In the genomic region with DNA sequence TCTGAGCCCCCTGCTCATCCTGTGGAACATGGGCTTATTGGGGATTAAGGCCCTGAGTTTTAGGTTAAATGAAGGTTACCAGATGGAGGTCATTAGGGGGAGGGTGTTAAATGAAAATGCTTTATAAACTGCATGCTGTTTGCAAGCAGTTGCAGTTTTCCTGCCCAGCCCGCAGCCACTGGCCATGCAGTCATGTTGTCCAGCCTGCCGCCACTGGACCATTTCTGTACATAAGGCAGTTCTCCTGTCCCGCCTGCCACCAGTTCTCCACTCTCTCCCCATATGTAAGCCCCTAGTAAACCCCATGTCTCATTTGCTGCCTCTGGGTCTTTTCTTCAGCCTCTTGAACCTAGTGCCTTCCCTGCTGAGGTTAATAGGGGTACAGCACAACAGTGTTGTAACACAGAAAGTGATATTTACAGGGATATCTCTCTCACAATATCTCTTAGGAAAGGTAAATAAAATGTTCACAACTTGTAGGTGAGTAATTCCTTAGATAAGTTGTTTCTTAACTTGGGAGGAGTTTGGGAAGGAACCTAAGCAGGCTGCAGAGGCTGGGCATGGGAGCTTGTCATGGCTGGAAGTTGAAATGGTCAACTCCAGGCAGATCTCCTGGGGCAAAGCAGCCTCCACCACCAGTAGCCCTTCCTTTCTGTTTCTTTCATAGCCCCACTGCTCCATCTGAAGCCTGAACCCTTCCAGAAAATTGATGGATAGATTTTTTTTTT, we compare ENCODE assay signal across 23 cellular contexts.
DNase-seq lines count a peak whose midpoint lies in the region; ATAC-seq and TF ChIP-seq lines count a peak whose summit lies in the region.
"Had no signal": no experiment of that assay in that cellular context is flagged by ENCODE, and none has a peak within 500 bp of the region (broad histone marks: within the 10 kb centered on the region; RNA-seq: fewer than 3 reads in every experiment).

No MANE protein-coding gene starts in this region.

- H3K36me3 ChIP-seq in endodermal cell (ENCODE audit: control insufficient read depth, insufficient read depth, low read length) = no peaks in the 10 kb centered on the region
- H3K36me3 ChIP-seq in thoracic aorta = no peaks in the 10 kb centered on the region
- H3K36me3 ChIP-seq: adrenal gland, neural progenitor cell, right lobe of liver had no signal

- H3K36me3 Mint-ChIP-seq in endodermal cell (ENCODE audit: low read depth) (no peaks in the 10 kb centered on the region), nephron progenitor cell (ENCODE audit: low read depth) (peaks cover 16% of the 10 kb centered on the region)
- peaks cover 0 to 5% of the 10 kb centered on the region in 2 donors for H3K36me3 Mint-ChIP-seq in activated naive CD4-positive, alpha-beta T cell treated with anti-CD3 and anti-CD28 coated beads, Interleukin-2, amount 50 U/mL, for 72 hours
- H3K36me3 Mint-ChIP-seq: neural progenitor cell had no signal

- DNase-seq in NCI-H82 treated with DMSO at 0.1 percent for 48 hours (lab: John Stamatoyannopoulos, UW; ENCODE audit: unreplicated experiment) (peak; percentile 43), endodermal cell (no peak), nephron progenitor cell (no peak), thoracic aorta (ENCODE audit: low spot score) (no peak), islet precursor cell (no peak), sciatic nerve (ENCODE audit: low spot score) (no peak)
- DNase-seq in activated naive CD4-positive, alpha-beta T cell treated with anti-CD3 and anti-CD28 coated beads, Interleukin-2, amount 50 U/mL, for 72 hours (ENCODE audit: low spot score in 2 of 2) = no peak
- DNase-seq: activated CD4-positive, alpha-beta T cell treated with anti-CD3 and anti-CD28 coated beads, Interleukin-2, amount 10 ng/mL, durations not matched to agents 7 days and 5 days; activated gamma-delta T cell treated with Interleukin-2 at 50 U/mL for 16 hours; caudate nucleus; CD4-positive, alpha-beta memory T cell; DMS53; dorsolateral prefrontal cortex; left cardiac atrium; midbrain; NCI-H1417 treated with DMSO at 0.1 percent for 48 hours; right lobe of liver; T-helper 1 cell had no signal

- H3K9me3 ChIP-seq in endodermal cell (ENCODE audit: control insufficient read depth, low read length) = no peaks in the 10 kb centered on the region
- H3K9me3 ChIP-seq in thoracic aorta = no peaks in the 10 kb centered on the region
- H3K9me3 ChIP-seq: adrenal gland, right lobe of liver had no signal

- WGBS in endodermal cell (ENCODE audit: insufficient coverage in 1 of 2, insufficient read length in 1 of 2), 2 experiments = 95 to 100% methylated on average over 2 to 3 of the region's 3 CpGs

- H3K4me3 Mint-ChIP-seq in endodermal cell = no peak overlapping the region
- no peak overlapping the region for H3K4me3 Mint-ChIP-seq in nephron progenitor cell
- H3K4me3 Mint-ChIP-seq: activated CD4-positive, alpha-beta T cell treated with anti-CD3 and anti-CD28 coated beads, Interleukin-2, amount 10 ng/mL, durations not matched to agents 7 days and 5 days; CD4-positive, alpha-beta memory T cell; HFFc6; neural progenitor cell had no signal

- H3K27ac Mint-ChIP-seq in endodermal cell (no peak overlapping the region), nephron progenitor cell (peak overlapping the region; percentile 17)
- H3K27ac Mint-ChIP-seq in activated naive CD4-positive, alpha-beta T cell treated with anti-CD3 and anti-CD28 coated beads, Interleukin-2, amount 50 U/mL, for 72 hours = no peak overlapping the region
- H3K27ac Mint-ChIP-seq: activated CD4-positive, alpha-beta T cell treated with anti-CD3 and anti-CD28 coated beads, Interleukin-2, amount 10 ng/mL, durations not matched to agents 7 days and 5 days; CD4-positive, alpha-beta memory T cell; HFFc6; neural progenitor cell had no signal

- H3K9me3 Mint-ChIP-seq in endodermal cell (no peaks in the 10 kb centered on the region), nephron progenitor cell (no peaks in the 10 kb centered on the region)
- peaks cover 0 to 5% of the 10 kb centered on the region in 2 donors for H3K9me3 Mint-ChIP-seq in activated naive CD4-positive, alpha-beta T cell treated with anti-CD3 and anti-CD28 coated beads, Interleukin-2, amount 50 U/mL, for 72 hours
- H3K9me3 Mint-ChIP-seq: activated CD4-positive, alpha-beta T cell treated with anti-CD3 and anti-CD28 coated beads, Interleukin-2, amount 10 ng/mL, durations not matched to agents 7 days and 5 days; CD4-positive, alpha-beta memory T cell; HFFc6; neural progenitor cell had no signal

- H3K4me1 ChIP-seq in endodermal cell (ENCODE audit: control insufficient read depth, insufficient read depth, low read length) (peaks cover 9% of the 10 kb centered on the region), thoracic aorta (ENCODE audit: control insufficient read depth in 1 of 2, low read depth in 2 of 2) (peaks cover 37 to 72% of the 10 kb centered on the region in 2 donors)
- H3K4me1 ChIP-seq: adrenal gland, neural progenitor cell, right lobe of liver had no signal

- no peak overlapping the region for H3K27ac ChIP-seq in endodermal cell (ENCODE audit: low read depth, low read length)
- peak overlapping the region; percentile 83 to 91 for H3K27ac ChIP-seq in thoracic aorta
- H3K27ac ChIP-seq: adrenal gland, dorsolateral prefrontal cortex, neural progenitor cell, right lobe of liver had no signal

- H3K4me1 Mint-ChIP-seq in endodermal cell (peaks cover 19% of the 10 kb centered on the region), nephron progenitor cell (peaks cover 26% of the 10 kb centered on the region)

- no peaks in the 10 kb centered on the region for H3K27me3 ChIP-seq in endodermal cell (ENCODE audit: control insufficient read depth, insufficient read depth, low read length, poor library complexity, severe bottlenecking)
- no peaks in the 10 kb centered on the region for H3K27me3 ChIP-seq in thoracic aorta (replicated peaks; ENCODE audit: insufficient read depth)
- H3K27me3 ChIP-seq: adrenal gland, dorsolateral prefrontal cortex, neural progenitor cell, right lobe of liver had no signal

- H3K4me3 ChIP-seq in endodermal cell (ENCODE audit: low read length) = peak overlapping the region; percentile 0
- peak overlapping the region; percentile 55 for H3K4me3 ChIP-seq in thoracic aorta
- H3K4me3 ChIP-seq: adrenal gland, dorsolateral prefrontal cortex, GM12878, neural progenitor cell, right lobe of liver had no signal

- H3K9ac ChIP-seq in endodermal cell (ENCODE audit: extremely low read depth, low read length, poor library complexity, severe bottlenecking) = no peak overlapping the region
- H3K9ac ChIP-seq: neural progenitor cell had no signal

- H3K27me3 Mint-ChIP-seq in endodermal cell (ENCODE audit: insufficient read depth) = no peaks in the 10 kb centered on the region
- H3K27me3 Mint-ChIP-seq in nephron progenitor cell (ENCODE audit: low read depth, poor library complexity) = peaks cover 2% of the 10 kb centered on the region
- H3K27me3 Mint-ChIP-seq: activated CD4-positive, alpha-beta T cell treated with anti-CD3 and anti-CD28 coated beads, Interleukin-2, amount 10 ng/mL, durations not matched to agents 7 days and 5 days; CD4-positive, alpha-beta memory T cell had no signal

- ATAC-seq in thoracic aorta (ENCODE audit: insufficient number of reproducible peaks, low FRiP score, low read depth) = no peak
- ATAC-seq in activated naive CD4-positive, alpha-beta T cell treated with anti-CD3 and anti-CD28 coated beads, Interleukin-2, amount 50 U/mL, for 72 hours = no peak
- no peak for ATAC-seq in sciatic nerve
- ATAC-seq: GM12878, HepG2 had no signal

- no peak for TF ChIP-seq CTCF in endodermal cell (conservative IDR thresholded peaks at IDR 0.05)
- TF ChIP-seq CTCF in nephron progenitor cell (IDR thresholded peaks at IDR 0.05) = no peak
- TF ChIP-seq CTCF in thoracic aorta (IDR thresholded peaks at IDR 0.05) = no peak

- intact Hi-C loops in sciatic nerve (cut with DNase I) = no loop called here
